1 cellular context compared by ENCODE assay signal in the genomic region with DNA sequence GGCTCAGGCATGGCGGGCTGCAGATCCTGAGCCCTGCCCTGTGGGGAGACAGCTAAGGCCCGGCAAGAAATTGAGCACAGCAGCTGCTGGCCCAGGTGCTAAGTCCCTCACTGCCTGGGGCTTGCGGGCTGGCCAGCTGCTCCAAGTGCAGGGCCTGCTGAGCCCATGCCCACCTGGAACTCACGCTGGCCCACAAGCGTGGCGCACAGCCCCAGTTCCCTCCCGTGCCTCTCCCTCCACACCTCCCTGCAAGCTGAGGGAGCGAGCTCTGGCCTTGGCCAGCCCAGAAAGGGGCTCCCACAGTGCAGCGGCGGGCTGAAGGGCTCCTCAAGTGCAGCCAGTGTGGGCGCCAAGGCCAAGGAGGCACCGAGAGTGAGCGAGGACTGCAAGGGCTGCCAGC. TPM values are rescaled to one million over a fixed set of nuclear protein-coding genes. Genes with fewer than 3 reads are reported as not detected.
"Had no signal": no experiment of that assay in that cellular context is flagged by ENCODE, and none has a peak within 500 bp of the region (broad histone marks: within the 10 kb centered on the region; RNA-seq: fewer than 3 reads in every experiment).

No MANE protein-coding gene starts in this region.

RNA-seq across cellular contexts. Expression of a gene that starts 33.4 kb away (rescaled TPM):
- total RNA-seq: G401 had no signal

RNA-seq across cellular contexts. Expression of a gene that starts 57.1 kb away (rescaled TPM):
- total RNA-seq: G401 had no signal
